Comparison of ENCODE assay signal across 8 cellular contexts in genomic region chr11:69640995-69641581, GRCh38. TPM values are rescaled to one million over a fixed set of nuclear protein-coding genes. Genes with fewer than 3 reads are reported as not detected.
DNase-seq lines count a peak whose midpoint lies in the region; ATAC-seq and TF ChIP-seq lines count a peak whose summit lies in the region.

CCND1 (plus strand) TSS chr11:69641156; CDS start chr11:69641314, 158 bp downstream.

- peak within 1 kb of the TSS; percentile 94 for H3K4me2 ChIP-seq in skeletal muscle satellite cell (ENCODE audit: low read length)

- no peaks in the 10 kb centered on the region for H3K9me3 ChIP-seq in HUES6 (ENCODE audit: control insufficient read depth, insufficient read depth, low read depth, low read length)
- H3K9me3 ChIP-seq in skeletal muscle satellite cell (replicated peaks; ENCODE audit: low read length), result no peaks in the 10 kb centered on the region

- peaks cover 20% of the 10 kb centered on the region for H3K4me1 Mint-ChIP-seq in central memory CD8-positive, alpha-beta T cell

- peaks cover 7% of the 10 kb centered on the region for H3K36me3 Mint-ChIP-seq in central memory CD8-positive, alpha-beta T cell (ENCODE audit: insufficient read depth)

- peak within 1 kb of the TSS; percentile 90 for H3K27ac Mint-ChIP-seq in central memory CD8-positive, alpha-beta T cell (ENCODE audit: low read depth)

- H3K4me3 Mint-ChIP-seq in central memory CD8-positive, alpha-beta T cell, result peak within 1 kb of the TSS; percentile 86

- H3K27me3 ChIP-seq in HUES6 (ENCODE audit: control insufficient read depth, insufficient read depth, low read length) (peaks cover 15% of the 10 kb centered on the region), skeletal muscle satellite cell (ENCODE audit: control insufficient read depth, insufficient read depth, low read length) (no peaks in the 10 kb centered on the region)

- H3K4me1 ChIP-seq in HUES6 (ENCODE audit: control insufficient read depth, insufficient read depth, low read length), result peaks cover 27% of the 10 kb centered on the region
- peaks cover 60% of the 10 kb centered on the region for H3K4me1 ChIP-seq in skeletal muscle satellite cell (ENCODE audit: control insufficient read depth, insufficient read depth, low read length)

- H3K4me3 ChIP-seq in HUES6 (ENCODE audit: low read depth, low read length) (peak within 1 kb of the TSS; percentile 100), skeletal muscle satellite cell (ENCODE audit: low read length) (peak within 1 kb of the TSS; percentile 100)

- DNase-seq in DMS 273 treated with DMSO at 0.1 percent for 48 hours (lab: John Stamatoyannopoulos, UW) (peak; percentile 72), iris pigment epithelial cell (ENCODE audit: low read depth) (peak; percentile 92), germinal center (ENCODE audit: low spot score) (no peak)
- DNase-seq in central memory CD8-positive, alpha-beta T cell (ENCODE audit: low spot score in 2 of 2), result no peak

- H3K9ac ChIP-seq in HUES6 (ENCODE audit: low read length) (peak within 1 kb of the TSS; percentile 100), skeletal muscle satellite cell (ENCODE audit: low read depth, low read length) (peak within 1 kb of the TSS; percentile 99)

- H3K27me3 Mint-ChIP-seq in central memory CD8-positive, alpha-beta T cell, result peaks cover 56% of the 10 kb centered on the region

- H3K9me3 Mint-ChIP-seq in central memory CD8-positive, alpha-beta T cell, result no peaks in the 10 kb centered on the region

- peak within 1 kb of the TSS; percentile 96; the same call in 1 of the 2 replicates for H3K27ac ChIP-seq in HUES6 (ENCODE audit: low read depth, low read length)

- peak; percentile 70 for ATAC-seq in SK-N-SH treated with all-trans-retinoic acid at 6 μM for 48 hours
- no peak for ATAC-seq in central memory CD8-positive, alpha-beta T cell (replicated peaks; ENCODE audit: extremely low read depth, poor library complexity, severe bottlenecking)
- ATAC-seq in HG03439 (IDR thresholded peaks at IDR 0.05; ENCODE audit: unreplicated experiment), result no peak

- H3K36me3 ChIP-seq in HUES6 (ENCODE audit: control insufficient read depth, insufficient read depth, low read length) (peaks cover 29% of the 10 kb centered on the region), skeletal muscle satellite cell (ENCODE audit: insufficient read depth, low read length) (peaks cover 30% of the 10 kb centered on the region)

TF ChIP-seq in SK-N-SH treated with all-trans-retinoic acid at 6 μM for 48 hours, 23 proteins besides CTCF, POLR2A, EP300 and RAD21:
- TF ChIP-seq, protein P1, sequence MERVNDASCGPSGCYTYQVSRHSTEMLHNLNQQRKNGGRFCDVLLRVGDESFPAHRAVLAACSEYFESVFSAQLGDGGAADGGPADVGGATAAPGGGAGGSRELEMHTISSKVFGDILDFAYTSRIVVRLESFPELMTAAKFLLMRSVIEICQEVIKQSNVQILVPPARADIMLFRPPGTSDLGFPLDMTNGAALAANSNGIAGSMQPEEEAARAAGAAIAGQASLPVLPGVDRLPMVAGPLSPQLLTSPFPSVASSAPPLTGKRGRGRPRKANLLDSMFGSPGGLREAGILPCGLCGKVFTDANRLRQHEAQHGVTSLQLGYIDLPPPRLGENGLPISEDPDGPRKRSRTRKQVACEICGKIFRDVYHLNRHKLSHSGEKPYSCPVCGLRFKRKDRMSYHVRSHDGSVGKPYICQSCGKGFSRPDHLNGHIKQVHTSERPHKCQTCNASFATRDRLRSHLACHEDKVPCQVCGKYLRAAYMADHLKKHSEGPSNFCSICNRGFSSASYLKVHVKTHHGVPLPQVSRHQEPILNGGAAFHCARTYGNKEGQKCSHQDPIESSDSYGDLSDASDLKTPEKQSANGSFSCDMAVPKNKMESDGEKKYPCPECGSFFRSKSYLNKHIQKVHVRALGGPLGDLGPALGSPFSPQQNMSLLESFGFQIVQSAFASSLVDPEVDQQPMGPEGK (CRISPR knock-in tag; IDR thresholded peaks at IDR 0.05; ENCODE audit: borderline replicate concordance), result no peak
- TF ChIP-seq CSRNP3 (CRISPR knock-in tag; IDR thresholded peaks at IDR 0.05) (no peak), ZNF565 (CRISPR knock-in tag; conservative IDR thresholded peaks at IDR 0.05; ENCODE audit: low read depth) (no peak), ESRRG (CRISPR knock-in tag; IDR thresholded peaks at IDR 0.05) (no peak), ZNF70 (CRISPR knock-in tag; IDR thresholded peaks at IDR 0.05) (0 out of 2 replicates have a peak, but pooled peaks have one; percentile 9), ZFP3 (CRISPR knock-in tag; IDR thresholded peaks at IDR 0.05) (no peak), TOX (CRISPR knock-in tag; IDR thresholded peaks at IDR 0.05; ENCODE audit: borderline replicate concordance) (no peak), BACH2 (CRISPR knock-in tag; IDR thresholded peaks at IDR 0.05; ENCODE audit: borderline replicate concordance) (no peak), ZNF8 (CRISPR knock-in tag; IDR thresholded peaks at IDR 0.05) (no peak)
TF ChIP-seq in SK-N-SH treated with all-trans-retinoic acid at 6 μM for 48 hours: peak in this region for 1.

RNA-seq across cellular contexts. Expression of gene CCND1, which starts in this region (rescaled TPM):
- total RNA-seq in skeletal muscle satellite cell (2012; rRNA removed), result 480 and 562 TPM in 2 replicates

Comparison
In these comparisons a context has a peak if more than half of its experiments do, and no peak if none do; other contexts are left out.
1. DNase-seq: peak in DMS 273 treated with DMSO at 0.1 percent for 48 hours (single experiment) and iris pigment epithelial cell (single experiment); none in central memory CD8-positive, alpha-beta T cell (0 of 2) and germinal center (single experiment).